In the genomic region with DNA sequence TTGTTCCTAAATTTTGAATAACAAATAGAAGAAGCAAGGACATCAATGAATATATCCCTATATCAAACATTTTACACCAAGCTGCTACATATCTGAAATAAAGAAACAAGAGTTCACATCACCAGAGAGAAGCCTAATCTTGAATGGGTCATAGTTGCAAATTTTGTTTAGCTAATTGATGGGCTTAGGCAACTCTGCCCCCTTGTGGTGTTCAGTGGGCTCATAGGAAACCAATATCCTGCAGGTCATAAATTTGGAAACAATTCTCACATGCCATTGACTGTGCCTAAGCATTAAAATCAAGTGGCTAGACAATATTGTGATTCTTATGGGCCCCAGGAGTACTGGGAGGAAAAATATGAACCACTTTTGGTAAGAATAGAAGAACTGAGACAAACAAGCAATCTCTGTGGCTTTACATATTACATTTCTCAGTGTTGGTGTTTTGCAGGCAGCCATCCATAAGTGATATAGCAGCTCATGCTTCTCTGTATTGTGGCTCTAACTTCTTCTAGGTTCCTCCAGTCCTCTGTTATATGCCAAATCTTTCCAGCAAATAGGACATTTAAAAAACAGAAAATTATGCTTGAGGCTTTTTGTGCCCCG, we compare ENCODE assay signal across 9 cellular contexts.
DNase-seq lines count a peak whose midpoint lies in the region; ATAC-seq, FAIRE-seq and TF ChIP-seq lines count a peak whose summit lies in the region.
"Had no signal": no experiment of that assay in that cellular context is flagged by ENCODE, and none has a peak within 500 bp of the region (broad histone marks: within the 10 kb centered on the region; RNA-seq: fewer than 3 reads in every experiment).

No MANE protein-coding gene starts in this region.

- no peak overlapping the region for H3K4me3 ChIP-seq in A549

- H3K4me2 ChIP-seq in A549: no peak overlapping the region

- FAIRE-seq in A549 (lab: Jason Lieb, UNC): no peak

- no peak for TF ChIP-seq POLR2A in A549 (IDR thresholded peaks at IDR 0.05; ENCODE audit: low read length)

- no peak overlapping the region for H3K27ac ChIP-seq in A549

- H3K9me3 Mint-ChIP-seq in brain: no peaks in the 10 kb centered on the region
- peaks cover 0 to 40% (median 18%) of the 10 kb centered on the region in 6 donors for H3K9me3 Mint-ChIP-seq in immature natural killer cell

- TF ChIP-seq RAD21 in A549 (conservative IDR thresholded peaks at IDR 0.05 in 1 of 2, IDR thresholded peaks at IDR 0.05 in 1 of 2): peak in 1 of 2 experiments; percentile 47; a peak in 2 of 5 replicates

- H3K4me1 ChIP-seq in A549: no peaks in the 10 kb centered on the region

- WGBS in A549 (ENCODE audit: missing lambda C conversion rate): 44% methylated on average over 1 of the region's 1 CpG

- H3K9me3 ChIP-seq in A549: no peaks in the 10 kb centered on the region

- POLR2A ChIA-PET in A549 (lab: Yijun Ruan, JAX): no interaction called here

- H3K27me3 Mint-ChIP-seq in brain (no peaks in the 10 kb centered on the region), immature natural killer cell (ENCODE audit: low read depth in 3 of 3) (no peaks in the 10 kb centered on the region)
- H3K27me3 Mint-ChIP-seq: stimulated activated naive CD8-positive, alpha-beta T cell treated with anti-CD3 and anti-CD28 coated beads, Interleukin-15, Interleukin-2, amounts not matched to agents 100 ng/mL and 50 ng/mL, for 24 hours had no signal

- no peak overlapping the region for H3K27ac Mint-ChIP-seq in brain
- H3K27ac Mint-ChIP-seq in immature natural killer cell: no peak overlapping the region
- H3K27ac Mint-ChIP-seq: stimulated activated naive CD8-positive, alpha-beta T cell treated with anti-CD3 and anti-CD28 coated beads, Interleukin-15, Interleukin-2, amounts not matched to agents 100 ng/mL and 50 ng/mL, for 24 hours had no signal

- H3K36me3 Mint-ChIP-seq in brain (no peaks in the 10 kb centered on the region), immature natural killer cell (peaks cover 0 to 3% (median 0%) of the 10 kb centered on the region in 3 donors)

- TF ChIP-seq CTCF in A549 (IDR thresholded peaks at IDR 0.05) (peak; percentile 15; the same call in 1 of the 3 replicates), GM10266 (IDR thresholded peaks at IDR 0.05; ENCODE audit: control insufficient read depth, insufficient read depth, low read depth, missing control alignments) (peak; percentile 64), brain (conservative IDR thresholded peaks at IDR 0.05) (peak; percentile 75 to 88)

- ATAC-seq in A549: no peak
- peak; percentile 71 for ATAC-seq in HG03175 (IDR thresholded peaks at IDR 0.05; ENCODE audit: unreplicated experiment)

- H3K4me3 Mint-ChIP-seq in brain: no peak overlapping the region
- no peak overlapping the region for H3K4me3 Mint-ChIP-seq in immature natural killer cell
- H3K4me3 Mint-ChIP-seq: stimulated activated naive CD8-positive, alpha-beta T cell treated with anti-CD3 and anti-CD28 coated beads, Interleukin-15, Interleukin-2, amounts not matched to agents 100 ng/mL and 50 ng/mL, for 24 hours had no signal

- H3K4me1 Mint-ChIP-seq in brain: no peaks in the 10 kb centered on the region
- H3K4me1 Mint-ChIP-seq in immature natural killer cell: no peaks in the 10 kb centered on the region

- DNase-seq in A549 (ENCODE audit: low read depth in 1 of 2, low spot score in 1 of 2): peak in 1 of 2 experiments; percentile 16
- peak; percentile 52 for DNase-seq in GM10266 (ENCODE audit: extremely low spot score)
- peak; percentile 41 for DNase-seq in NCI-H460 (ENCODE audit: extremely low read depth, low read depth)
- DNase-seq in medulla oblongata (ENCODE audit: extremely low spot score): peak; percentile 29
- DNase-seq in NCI-H226: no peak
- no peak for DNase-seq in immature natural killer cell

- CTCF ChIA-PET in A549 (lab: Yijun Ruan, JAX): no interaction called here

- TF ChIP-seq EP300 in A549 (IDR thresholded peaks at IDR 0.05): no peak

TF ChIP-seq in A549, 52 proteins besides CTCF, POLR2A, EP300 and RAD21:
- TF ChIP-seq CHD4 (IDR thresholded peaks at IDR 0.05; ENCODE audit: borderline replicate concordance) (no peak), ZFP36 (IDR thresholded peaks at IDR 0.05; ENCODE audit: borderline replicate concordance, partially characterized antibody) (no peak)

Comparison
In these comparisons a context has a peak if more than half of its experiments do, and no peak if none do; other contexts are left out.
1. DNase-seq: peak in GM10266 (single experiment), NCI-H460 (single experiment) and medulla oblongata (single experiment); none in NCI-H226 (single experiment) and immature natural killer cell (0 of 3).
2. CTCF ChIP-seq: peak in every context shown above with its lines; median percentile 82 in brain; 64 in GM10266; 15 in A549.